14 cellular contexts compared by ENCODE assay signal in the genomic region with DNA sequence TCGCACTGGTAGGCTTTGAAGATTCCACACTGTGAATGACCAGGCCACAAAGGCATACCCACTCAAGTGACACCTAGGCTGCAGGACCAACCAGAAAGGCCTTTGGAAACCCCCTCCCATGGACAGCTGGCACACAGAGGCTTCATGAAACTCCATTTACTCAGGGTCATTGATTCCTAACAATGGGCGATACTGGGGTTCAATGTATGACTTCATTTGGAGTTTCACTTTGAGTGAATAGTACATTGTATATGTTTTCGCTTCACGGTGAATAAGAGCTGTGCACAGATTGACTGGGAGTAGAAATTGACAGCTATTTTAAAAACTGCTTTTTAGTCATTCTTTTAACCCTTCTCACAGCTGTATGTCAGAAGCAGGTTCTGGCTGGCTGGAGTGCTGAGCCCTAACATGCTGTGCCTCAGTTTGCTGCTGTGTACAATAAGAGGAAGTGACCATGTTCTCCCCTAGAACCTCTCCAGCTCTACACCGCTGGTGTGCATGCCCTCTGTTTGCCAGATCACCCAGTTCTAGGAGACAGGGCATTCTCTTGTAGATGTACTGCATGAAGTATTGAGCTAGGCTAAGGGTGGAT. TPM values are rescaled to one million over a fixed set of nuclear protein-coding genes. Genes with fewer than 3 reads are reported as not detected.
DNase-seq lines count a peak whose midpoint lies in the region; ATAC-seq, FAIRE-seq and TF ChIP-seq lines count a peak whose summit lies in the region.
"Had no signal": no experiment of that assay in that cellular context is flagged by ENCODE, and none has a peak within 500 bp of the region (broad histone marks: within the 10 kb centered on the region; RNA-seq: fewer than 3 reads in every experiment).

No MANE protein-coding gene starts in this region.

- no peak for TF ChIP-seq CTCF in MM.1S (IDR thresholded peaks at IDR 0.05; ENCODE audit: low read length)
- TF ChIP-seq CTCF in uterus (IDR thresholded peaks at IDR 0.05), result no peak

- FAIRE-seq in GM18507 (lab: Jason Lieb, UNC), result peak; percentile 92
- FAIRE-seq: urothelium cell line had no signal

- peaks cover 22% of the 10 kb centered on the region for H3K36me3 Mint-ChIP-seq in activated T-helper 2 cell treated with anti-CD3 and anti-CD28 coated beads, Interferon-gamma antibody, Interleukin-2, Interleukin-4, amounts not matched to agents 10 μg/mL and 5 μg/mL and 100 μg/mL, durations not matched to agents 14 hours and 24 hours and 36 hours (ENCODE audit: low read depth)

- H3K4me1 Mint-ChIP-seq in activated T-helper 2 cell treated with anti-CD3 and anti-CD28 coated beads, Interferon-gamma antibody, Interleukin-2, Interleukin-4, amounts not matched to agents 10 μg/mL and 5 μg/mL and 100 μg/mL, durations not matched to agents 14 hours and 24 hours and 36 hours (ENCODE audit: low read depth), result peaks cover 37% of the 10 kb centered on the region

- H3K36me3 ChIP-seq in MM.1S (replicated peaks; ENCODE audit: insufficient read depth, low read length) (no peaks in the 10 kb centered on the region), uterus (no peaks in the 10 kb centered on the region)

- H3K4me2 ChIP-seq in MM.1S (ENCODE audit: low read depth, low read length), result no peak overlapping the region

- H3K9ac ChIP-seq in MM.1S (ENCODE audit: low read length), result no peak overlapping the region

- DNase-seq in GM18507 (ENCODE audit: extremely low spot score, insufficient read length, low read depth) (no peak), NCI-H1105 treated with DMSO at 0.1 percent for 48 hours (lab: John Stamatoyannopoulos, UW) (no peak), GF-D8 (lab: John Stamatoyannopoulos, UW) (no peak), MM.1S (no peak), uterus (no peak)
- DNase-seq in activated T-helper 2 cell treated with anti-CD3 and anti-CD28 coated beads, Interferon-gamma antibody, Interleukin-2, Interleukin-4, amounts not matched to agents 10 μg/mL and 5 μg/mL and 100 μg/mL, durations not matched to agents 14 hours and 24 hours and 36 hours (ENCODE audit: low spot score), result no peak
- DNase-seq: DMS53, NCI-H1930 had no signal

- intact Hi-C loops in activated T-helper 2 cell treated with anti-CD3 and anti-CD28 coated beads, Interferon-gamma antibody, Interleukin-2, Interleukin-4, amounts not matched to agents 10 μg/mL and 5 μg/mL and 100 μg/mL, durations not matched to agents 14 hours and 24 hours and 36 hours (cut with micrococcal nuclease), result loop anchor here (2.0 kb wide), 1 partner anchor 22 kb away; no protein-coding TSS in a partner anchor
- intact Hi-C loops in uterus (cut with DNase I; ENCODE audit: low total_unique reads), result no loop called here

- H3K27me3 Mint-ChIP-seq in activated T-helper 2 cell treated with anti-CD3 and anti-CD28 coated beads, Interferon-gamma antibody, Interleukin-2, Interleukin-4, amounts not matched to agents 10 μg/mL and 5 μg/mL and 100 μg/mL, durations not matched to agents 14 hours and 24 hours and 36 hours (ENCODE audit: low read depth), result peaks cover under 1% of the 10 kb centered on the region

- H2AFZ ChIP-seq in MM.1S (ENCODE audit: low read length), result no peak overlapping the region

- H3K27ac ChIP-seq in MM.1S (ENCODE audit: low read length) (no peak overlapping the region), uterus (no peak overlapping the region)

- H3F3A ChIP-seq in MM.1S (ENCODE audit: insufficient read depth, low read length), result peaks cover 4% of the 10 kb centered on the region; the same call in 1 of the 2 replicates

- no peaks in the 10 kb centered on the region for H3K27me3 ChIP-seq in MM.1S (replicated peaks; ENCODE audit: insufficient read depth, low read length)
- no peaks in the 10 kb centered on the region for H3K27me3 ChIP-seq in uterus

- no peak overlapping the region for H3K4me3 Mint-ChIP-seq in activated T-helper 2 cell treated with anti-CD3 and anti-CD28 coated beads, Interferon-gamma antibody, Interleukin-2, Interleukin-4, amounts not matched to agents 10 μg/mL and 5 μg/mL and 100 μg/mL, durations not matched to agents 14 hours and 24 hours and 36 hours (ENCODE audit: low read depth)

- peak overlapping the region; percentile 33 for H3K27ac Mint-ChIP-seq in activated T-helper 2 cell treated with anti-CD3 and anti-CD28 coated beads, Interferon-gamma antibody, Interleukin-2, Interleukin-4, amounts not matched to agents 10 μg/mL and 5 μg/mL and 100 μg/mL, durations not matched to agents 14 hours and 24 hours and 36 hours

- no peak for TF ChIP-seq POLR2A in uterus (IDR thresholded peaks at IDR 0.05)

- H3K9me3 Mint-ChIP-seq in activated T-helper 2 cell treated with anti-CD3 and anti-CD28 coated beads, Interferon-gamma antibody, Interleukin-2, Interleukin-4, amounts not matched to agents 10 μg/mL and 5 μg/mL and 100 μg/mL, durations not matched to agents 14 hours and 24 hours and 36 hours, result peaks cover 27% of the 10 kb centered on the region

- H3K9me2 ChIP-seq in MM.1S (replicated peaks; ENCODE audit: insufficient read depth, low read length), result no peaks in the 10 kb centered on the region

- ATAC-seq in GM19438 (IDR thresholded peaks at IDR 0.05; ENCODE audit: low read depth, unreplicated experiment), result peak; percentile 85
- peak; percentile 51 for ATAC-seq in HG02970 (IDR thresholded peaks at IDR 0.05; ENCODE audit: low FRiP score, unreplicated experiment)
- ATAC-seq: Panc1 had no signal

- no peak overlapping the region for H3K4me3 ChIP-seq in MM.1S (ENCODE audit: low read length)
- no peak overlapping the region for H3K4me3 ChIP-seq in uterus

- H3K79me2 ChIP-seq in MM.1S (ENCODE audit: low read length), result no peaks in the 10 kb centered on the region

- no peaks in the 10 kb centered on the region for H4K20me1 ChIP-seq in MM.1S (ENCODE audit: insufficient read depth, low read length)

- no peaks in the 10 kb centered on the region for H3K9me3 ChIP-seq in MM.1S (replicated peaks; ENCODE audit: insufficient read depth, low read length)
- H3K9me3 ChIP-seq in uterus, result peaks cover 0 to 13% of the 10 kb centered on the region in 2 donors

- H3K4me1 ChIP-seq in MM.1S (ENCODE audit: low read length) (peaks cover 7% of the 10 kb centered on the region), uterus (no peaks in the 10 kb centered on the region)

RNA-seq across cellular contexts. Expression of a gene that starts 15.4 kb away (rescaled TPM):
- total RNA-seq in activated T-helper 2 cell treated with anti-CD3 and anti-CD28 coated beads, Interferon-gamma antibody, Interleukin-2, Interleukin-4, amounts not matched to agents 10 μg/mL and 5 μg/mL and 100 μg/mL, durations not matched to agents 14 hours and 24 hours and 36 hours, result 0.48 and 0.52 TPM in 2 replicates
- total RNA-seq in uterus, result 1 to 10 TPM in 3 of 4 donors, not detected in 1; 1.1 to 7.6 (median 2.1) TPM
- total RNA-seq: glomerular endothelial cell had no signal

RNA-seq across cellular contexts. Expression of a gene that starts 34.2 kb away (rescaled TPM):
- total RNA-seq in activated T-helper 2 cell treated with anti-CD3 and anti-CD28 coated beads, Interferon-gamma antibody, Interleukin-2, Interleukin-4, amounts not matched to agents 10 μg/mL and 5 μg/mL and 100 μg/mL, durations not matched to agents 14 hours and 24 hours and 36 hours, result 11.3 and 12.2 TPM in 2 replicates
- total RNA-seq in uterus, result not detected
- total RNA-seq: cerebellum, glomerular endothelial cell had no signal

Comparison
In these comparisons a context has a peak if more than half of its experiments do, and no peak if none do; other contexts are left out.
1. RNA of a gene that starts 34.2 kb away (total RNA-seq): 11.3 to 12.2 TPM in activated T-helper 2 cell treated with anti-CD3 and anti-CD28 coated beads, Interferon-gamma antibody, Interleukin-2, Interleukin-4, amounts not matched to agents 10 μg/mL and 5 μg/mL and 100 μg/mL, durations not matched to agents 14 hours and 24 hours and 36 hours; not detected in uterus; every median in the first group is over 10 times any median in the second.